ENCODE assay signal across 8 cellular contexts in the genomic region with DNA sequence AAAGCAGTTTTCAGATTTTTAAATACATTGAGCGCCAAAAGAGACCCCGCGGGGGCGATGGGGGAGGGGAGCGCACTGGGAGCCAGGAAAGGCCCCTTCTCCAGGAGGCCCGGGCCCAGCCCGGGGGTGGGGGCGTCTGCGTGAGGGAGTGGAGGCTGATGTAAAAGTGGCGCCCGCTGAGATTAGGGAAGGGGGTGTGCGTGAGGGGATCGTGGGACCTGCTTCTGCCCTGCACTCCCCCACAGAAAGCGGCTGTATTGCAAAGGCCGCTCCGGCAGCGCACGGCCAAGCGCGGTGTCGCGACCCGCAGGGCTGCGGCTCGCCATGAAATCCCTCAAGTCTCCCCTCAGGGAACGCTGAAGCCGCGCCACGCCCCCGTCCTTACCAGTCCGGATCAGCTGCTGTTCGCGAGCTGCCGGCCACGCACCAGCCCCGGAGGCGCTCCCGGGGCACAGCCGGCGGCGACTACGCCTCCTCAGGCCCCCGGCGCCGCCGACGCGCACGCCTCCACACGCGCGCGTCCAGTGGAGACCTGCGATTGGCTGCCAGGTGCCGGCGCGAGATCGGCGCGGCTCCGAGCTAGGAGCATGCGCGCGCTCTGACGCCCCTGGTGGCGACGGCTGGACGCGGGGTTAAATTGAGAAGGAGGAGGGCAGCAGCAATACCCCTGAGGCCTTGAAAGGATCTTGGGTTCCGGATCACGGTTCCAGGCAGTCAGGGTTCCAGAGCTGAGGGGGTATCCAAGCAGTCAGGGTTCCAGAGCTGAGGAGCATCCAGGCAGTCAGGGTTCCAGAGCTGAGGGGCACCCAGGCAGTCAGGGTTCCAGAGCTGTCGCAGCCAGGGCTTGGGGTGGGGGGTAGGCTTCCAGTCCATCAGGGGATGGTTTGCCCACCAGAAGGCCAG. TPM values are rescaled to one million over a fixed set of nuclear protein-coding genes. Genes with fewer than 3 reads are reported as not detected.
DNase-seq lines count a peak whose midpoint lies in the region; ATAC-seq and TF ChIP-seq lines count a peak whose summit lies in the region.

A gene with protein sequence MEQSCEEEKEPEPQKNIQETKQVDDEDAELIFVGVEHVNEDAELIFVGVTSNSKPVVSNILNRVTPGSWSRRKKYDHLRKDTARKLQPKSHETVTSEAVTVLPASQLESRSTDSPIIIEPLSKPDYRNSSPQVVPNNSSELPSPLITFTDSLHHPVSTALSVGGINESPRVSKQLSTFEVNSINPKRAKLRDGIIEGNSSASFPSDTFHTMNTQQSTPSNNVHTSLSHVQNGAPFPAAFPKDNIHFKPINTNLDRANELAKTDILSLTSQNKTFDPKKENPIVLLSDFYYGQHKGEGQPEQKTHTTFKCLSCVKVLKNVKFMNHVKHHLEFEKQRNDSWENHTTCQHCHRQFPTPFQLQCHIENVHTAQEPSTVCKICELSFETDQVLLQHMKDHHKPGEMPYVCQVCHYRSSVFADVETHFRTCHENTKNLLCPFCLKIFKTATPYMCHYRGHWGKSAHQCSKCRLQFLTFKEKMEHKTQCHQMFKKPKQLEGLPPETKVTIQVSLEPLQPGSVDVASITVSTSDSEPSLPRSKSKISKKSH (minus strand): TSS at position 469 of the 903 bp plus-strand sequence. CDS start 19,344 bp downstream, outside the sequence.

- H3K27ac Mint-ChIP-seq in naive B cell, result peak within 1 kb of the TSS; percentile 76 to 89 (median 80)
- peak within 1 kb of the TSS; percentile 72 for H3K27ac Mint-ChIP-seq in stimulated activated effector memory CD8-positive, alpha-beta T cell treated with anti-CD3 and anti-CD28 coated beads, Interleukin-12 subunit alpha, Interleukin-12 subunit beta, amount 100 ng/mL, for 72 hours

- peak; percentile 93 for DNase-seq in BE2C
- DNase-seq in NOMO-1 treated with DMSO at 0.1 percent for 48 hours (lab: John Stamatoyannopoulos, UW; ENCODE audit: unreplicated experiment), result peak; percentile 83
- peak; percentile 78 for DNase-seq in activated T-cell treated with anti-CD3 and anti-CD28 coated beads for 1 hour (ENCODE audit: low read depth)
- peak; percentile 82 for DNase-seq in naive B cell
- DNase-seq in stimulated activated effector memory CD8-positive, alpha-beta T cell treated with anti-CD3 and anti-CD28 coated beads, Interleukin-12 subunit alpha, Interleukin-12 subunit beta, amount 100 ng/mL, for 72 hours (ENCODE audit: low spot score in 2 of 2), result peak; percentile 80 to 94

- H3K4me1 ChIP-seq in BE2C, result peaks cover 4% of the 10 kb centered on the region; the same call in 1 of the 2 replicates

- peak within 1 kb of the TSS; percentile 84 for H3K4me3 ChIP-seq in BE2C (ENCODE audit: low read depth, low read length)

- TF ChIP-seq POLR2A in GM19193 (IDR thresholded peaks at IDR 0.05; ENCODE audit: extremely low read depth, insufficient read depth, insufficient read length), result peak; percentile 63

- H3K4me1 Mint-ChIP-seq in naive B cell, result peaks cover 17 to 22% (median 17%) of the 10 kb centered on the region in 3 donors
- H3K4me1 Mint-ChIP-seq in stimulated activated effector memory CD8-positive, alpha-beta T cell treated with anti-CD3 and anti-CD28 coated beads, Interleukin-12 subunit alpha, Interleukin-12 subunit beta, amount 100 ng/mL, for 72 hours, result peaks cover 18% of the 10 kb centered on the region

- no peaks in the 10 kb centered on the region for H3K9me3 ChIP-seq in BE2C

- no peaks in the 10 kb centered on the region for H3K36me3 ChIP-seq in BE2C

- peaks cover 0 to 13% (median 5%) of the 10 kb centered on the region in 3 donors for H3K27me3 Mint-ChIP-seq in naive B cell

- peaks cover 14% of the 10 kb centered on the region for H3K27me3 ChIP-seq in BE2C

- peak within 1 kb of the TSS; percentile 82 to 96 (median 89) for H3K4me3 Mint-ChIP-seq in naive B cell
- peak within 1 kb of the TSS; percentile 78 for H3K4me3 Mint-ChIP-seq in stimulated activated effector memory CD8-positive, alpha-beta T cell treated with anti-CD3 and anti-CD28 coated beads, Interleukin-12 subunit alpha, Interleukin-12 subunit beta, amount 100 ng/mL, for 72 hours

- peak; percentile 69 for ATAC-seq in HG03469 (IDR thresholded peaks at IDR 0.05; ENCODE audit: unreplicated experiment)
- ATAC-seq in esophagus mucosa, result peak; percentile 69
- peak; percentile 97 to 98 for ATAC-seq in naive B cell (ENCODE audit: low read depth in 2 of 2)
- peak; percentile 97 for ATAC-seq in stimulated activated effector memory CD8-positive, alpha-beta T cell treated with anti-CD3 and anti-CD28 coated beads, Interleukin-12 subunit alpha, Interleukin-12 subunit beta, amount 100 ng/mL, for 72 hours

- H3K9me3 Mint-ChIP-seq in naive B cell, result peaks cover 0 to 23% (median 7%) of the 10 kb centered on the region in 7 donors
- H3K9me3 Mint-ChIP-seq in stimulated activated effector memory CD8-positive, alpha-beta T cell treated with anti-CD3 and anti-CD28 coated beads, Interleukin-12 subunit alpha, Interleukin-12 subunit beta, amount 100 ng/mL, for 72 hours, result peaks cover 6% of the 10 kb centered on the region

- H3K36me3 Mint-ChIP-seq in naive B cell, result peaks cover 15 to 30% of the 10 kb centered on the region in 2 donors
- H3K36me3 Mint-ChIP-seq in stimulated activated effector memory CD8-positive, alpha-beta T cell treated with anti-CD3 and anti-CD28 coated beads, Interleukin-12 subunit alpha, Interleukin-12 subunit beta, amount 100 ng/mL, for 72 hours, result peaks cover 29% of the 10 kb centered on the region

- peak; percentile 70 for TF ChIP-seq CTCF in BE2C (IDR thresholded peaks at IDR 0.05; ENCODE audit: low read depth, low read length)

RNA-seq across cellular contexts. Expression of the gene that starts here (rescaled TPM):
- 1.4 TPM for polyA plus RNA-seq in BE2C (2012; ENCODE audit: insufficient read depth, insufficient read length, low read depth)
- 0.04 TPM for total RNA-seq in esophagus mucosa
- 1 to 10 TPM; 2.4 to 4.1 (median 3.2) TPM for polyA plus RNA-seq in naive B cell (ENCODE audit: low read depth in 6 of 6)

Comparison
In these comparisons a context has a peak if more than half of its experiments do, and no peak if none do; other contexts are left out.
1. Peak in every context shown above with its lines: DNase-seq, ATAC-seq and H3K4me3 ChIP-seq.
2. Peak in ATAC-seq in esophagus mucosa; RNA of the gene not detected or under 1 TPM.